ENCODE assay signal across 23 cellular contexts in genomic region chr2:120480346-120480902, GRCh38.
"Had no signal": no experiment of that assay in that cellular context is flagged by ENCODE, and none has a peak within 500 bp of the region (broad histone marks: within the 10 kb centered on the region; RNA-seq: fewer than 3 reads in every experiment).

No MANE protein-coding gene starts in this region.

- H3K27me3 Mint-ChIP-seq: activated naive CD8-positive, alpha-beta T cell; stimulated activated naive CD8-positive, alpha-beta T cell treated with anti-CD3 and anti-CD28 coated beads, Interleukin-15, Interleukin-2, amounts not matched to agents 100 ng/mL and 50 ng/mL, for 24 hours had no signal

- H3K36me3 Mint-ChIP-seq: activated naive CD8-positive, alpha-beta T cell had no signal

- H3K27ac Mint-ChIP-seq: activated naive CD8-positive, alpha-beta T cell; effector memory CD8-positive, alpha-beta T cell; nephron progenitor cell; stimulated activated naive CD8-positive, alpha-beta T cell treated with anti-CD3 and anti-CD28 coated beads, Interleukin-15, Interleukin-2, amounts not matched to agents 100 ng/mL and 50 ng/mL, for 24 hours had no signal

- H3K4me3 ChIP-seq: cardiac muscle cell, esophagus squamous epithelium, lung, skin epidermis, tibial nerve, vagina had no signal

- H3K9me3 ChIP-seq: esophagus squamous epithelium, tibial nerve, vagina had no signal

- H3K9me3 Mint-ChIP-seq: effector memory CD8-positive, alpha-beta T cell; nephron progenitor cell; stimulated activated naive CD8-positive, alpha-beta T cell treated with anti-CD3 and anti-CD28 coated beads, Interleukin-15, Interleukin-2, amounts not matched to agents 100 ng/mL and 50 ng/mL, for 24 hours had no signal

- DNase-seq: activated CD4-positive, alpha-beta T cell treated with anti-CD3 and anti-CD28 coated beads, Interleukin-2, amount 50 U/mL, for 1 hour; activated CD8-positive, alpha-beta memory T cell treated with anti-CD3 and anti-CD28 coated beads for 24 hours; activated CD8-positive, alpha-beta memory T cell treated with anti-CD3 and anti-CD28 coated beads, Interleukin-2, amount 50 U/mL, for 48 hours; activated gamma-delta T cell; activated T-cell treated with anti-CD3 and anti-CD28 coated beads, Interleukin-2, amount 50 U/mL, for 48 hours; amniotic stem cell; effector memory CD8-positive, alpha-beta T cell; esophagus squamous epithelium; left cardiac atrium; midbrain; nephron progenitor cell; nucleus accumbens; right cardiac atrium; stimulated activated CD4-positive, alpha-beta T cell treated with anti-CD3 and anti-CD28 coated beads, Interleukin-15, amount 100 ng/mL, for 24 hours; stimulated activated CD4-positive, alpha-beta T cell treated with anti-CD3 and anti-CD28 coated beads, Interleukin-2, amount 100 ng/mL, for 48 hours; T1000 had no signal

- H3K4me1 Mint-ChIP-seq: nephron progenitor cell had no signal

- H3K27ac ChIP-seq: cardiac muscle cell, esophagus squamous epithelium, tibial nerve, vagina had no signal

- ATAC-seq: effector memory CD8-positive, alpha-beta T cell; right cardiac atrium had no signal

- H3K4me3 Mint-ChIP-seq: activated naive CD8-positive, alpha-beta T cell; effector memory CD8-positive, alpha-beta T cell; nephron progenitor cell; stimulated activated naive CD8-positive, alpha-beta T cell treated with anti-CD3 and anti-CD28 coated beads, Interleukin-15, Interleukin-2, amounts not matched to agents 100 ng/mL and 50 ng/mL, for 24 hours had no signal

- H3K36me3 ChIP-seq: cardiac muscle cell, esophagus squamous epithelium, tibial nerve, vagina had no signal

- H3K4me1 ChIP-seq: esophagus squamous epithelium, tibial nerve, vagina had no signal

- H3K27me3 ChIP-seq: tibial nerve, vagina had no signal
